Comparison of ENCODE assay signal across 9 cellular contexts in genomic region chr5:143495823-143496275, GRCh38.
DNase-seq lines count a peak whose midpoint lies in the region; TF ChIP-seq lines count a peak whose summit lies in the region.
"Had no signal": no experiment of that assay in that cellular context is flagged by ENCODE, and none has a peak within 500 bp of the region (broad histone marks: within the 10 kb centered on the region; RNA-seq: fewer than 3 reads in every experiment).

No MANE protein-coding gene starts in this region.

- peak overlapping the region; percentile 27 for H3K27ac Mint-ChIP-seq in dendritic cell treated with granulocyte-macrophage colony-stimulating factor and Interleukin-4, amounts not matched to agents 40 ng/mL and 50 ng/mL, for 4 days
- peak overlapping the region; percentile 26 to 92 (median 77) for H3K27ac Mint-ChIP-seq in nephron

- no peak overlapping the region for H3K4me3 ChIP-seq in ascending aorta

- no peak for TF ChIP-seq CTCF in nephron (IDR thresholded peaks at IDR 0.05; ENCODE audit: unreplicated experiment in 3 of 3)
- no peak for TF ChIP-seq CTCF in ascending aorta (IDR thresholded peaks at IDR 0.05)

- in situ Hi-C loops in Caki2 (cut with HindIII; ENCODE audit: low pct_unique_long_range_greater_than_20kb, low sequenced_read_pairs) = no loop called here

- intact Hi-C loops in dendritic cell treated with granulocyte-macrophage colony-stimulating factor and Interleukin-4, amounts not matched to agents 40 ng/mL and 50 ng/mL, for 4 days (cut with micrococcal nuclease) = no loop called here
- intact Hi-C loops in ascending aorta (cut with DNase I) = no loop called here

- DNase-seq in Caki2 (ENCODE audit: low read depth) (peak; percentile 24), NCI-H2029 (lab: John Stamatoyannopoulos, UW) (peak; percentile 8), NCI-H1048 (lab: John Stamatoyannopoulos, UW) (no peak), ascending aorta (ENCODE audit: low spot score in 2 of 2) (no peak)
- no peak for DNase-seq in activated T-cell treated with anti-CD3 and anti-CD28 coated beads, Interleukin-2, amount 50 U/mL, for 1 hour
- no peak for DNase-seq in activated CD4-positive, alpha-beta T cell treated with anti-CD3 and anti-CD28 coated beads for 48 hours
- DNase-seq: effector CD8-positive, alpha-beta T cell had no signal

- no peaks in the 10 kb centered on the region for H3K9me3 ChIP-seq in ascending aorta

- H3K4me1 Mint-ChIP-seq in dendritic cell treated with granulocyte-macrophage colony-stimulating factor and Interleukin-4, amounts not matched to agents 40 ng/mL and 50 ng/mL, for 4 days (ENCODE audit: low read depth) = peaks cover 33% of the 10 kb centered on the region
- peaks cover 51% of the 10 kb centered on the region for H3K4me1 Mint-ChIP-seq in nephron

- no peaks in the 10 kb centered on the region for H3K27me3 Mint-ChIP-seq in dendritic cell treated with granulocyte-macrophage colony-stimulating factor and Interleukin-4, amounts not matched to agents 40 ng/mL and 50 ng/mL, for 4 days
- H3K27me3 Mint-ChIP-seq in nephron (ENCODE audit: low read depth) = no peaks in the 10 kb centered on the region

- no peaks in the 10 kb centered on the region for H3K36me3 Mint-ChIP-seq in dendritic cell treated with granulocyte-macrophage colony-stimulating factor and Interleukin-4, amounts not matched to agents 40 ng/mL and 50 ng/mL, for 4 days (ENCODE audit: low read depth)
- no peaks in the 10 kb centered on the region for H3K36me3 Mint-ChIP-seq in nephron (ENCODE audit: low read depth)

- H3K27ac ChIP-seq in ascending aorta = no peak overlapping the region

- peaks cover 0 to 8% of the 10 kb centered on the region in 2 donors for H3K4me1 ChIP-seq in ascending aorta

- no peaks in the 10 kb centered on the region for H3K9me3 Mint-ChIP-seq in dendritic cell treated with granulocyte-macrophage colony-stimulating factor and Interleukin-4, amounts not matched to agents 40 ng/mL and 50 ng/mL, for 4 days
- no peaks in the 10 kb centered on the region for H3K9me3 Mint-ChIP-seq in nephron

- no peaks in the 10 kb centered on the region for H3K27me3 ChIP-seq in ascending aorta

- no peaks in the 10 kb centered on the region for H3K36me3 ChIP-seq in ascending aorta

- no peak overlapping the region for H3K4me3 Mint-ChIP-seq in dendritic cell treated with granulocyte-macrophage colony-stimulating factor and Interleukin-4, amounts not matched to agents 40 ng/mL and 50 ng/mL, for 4 days
- H3K4me3 Mint-ChIP-seq in nephron = no peak overlapping the region

Comparison
In these comparisons a context has a peak if more than half of its experiments do, and no peak if none do; other contexts are left out.
1. DNase-seq: peak in Caki2 (single experiment) and NCI-H2029 (single experiment); none in activated T-cell treated with anti-CD3 and anti-CD28 coated beads, Interleukin-2, amount 50 U/mL, for 1 hour (single experiment), NCI-H1048 (single experiment), ascending aorta (0 of 2) and activated CD4-positive, alpha-beta T cell treated with anti-CD3 and anti-CD28 coated beads for 48 hours (single experiment).